ENCODE assay signal across 10 cellular contexts in the genomic region with DNA sequence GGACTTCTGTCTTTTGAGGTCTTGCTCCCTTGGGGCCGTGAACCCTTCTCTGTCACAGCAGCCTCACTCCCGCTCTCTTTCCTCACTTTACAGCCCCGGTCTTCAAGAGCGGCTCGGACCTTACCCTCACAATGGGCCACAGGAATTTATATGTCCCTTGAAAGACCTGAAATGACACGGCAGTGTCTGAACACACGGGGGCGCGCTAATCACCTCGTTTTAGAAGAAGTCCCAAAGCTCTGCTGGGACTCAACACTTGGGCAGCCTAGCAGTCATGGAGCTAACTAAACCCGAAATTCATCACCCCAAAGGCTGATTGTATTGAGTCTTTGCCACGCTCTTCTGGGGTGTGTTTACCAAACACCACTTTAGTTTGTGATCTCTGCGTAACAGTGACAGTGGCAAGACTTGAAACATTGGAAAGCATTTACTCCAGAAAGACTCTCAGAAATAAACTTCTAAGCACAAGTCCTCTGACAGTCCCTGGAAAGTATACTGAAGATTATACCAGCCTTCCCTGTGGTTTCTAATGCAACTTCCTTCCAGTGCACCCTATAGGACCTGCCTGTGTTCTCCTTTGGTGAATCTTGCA. TPM values are rescaled to one million over a fixed set of nuclear protein-coding genes. Genes with fewer than 3 reads are reported as not detected.
DNase-seq lines count a peak whose midpoint lies in the region; ATAC-seq, FAIRE-seq and TF ChIP-seq lines count a peak whose summit lies in the region.
"Had no signal": no experiment of that assay in that cellular context is flagged by ENCODE, and none has a peak within 500 bp of the region (broad histone marks: within the 10 kb centered on the region; RNA-seq: fewer than 3 reads in every experiment).

No MANE protein-coding gene starts in this region.

- dilution Hi-C loops in keratinocyte (cut with MboI; ENCODE audit: extremely low pct_ligation_motif_present, low sequenced_read_pairs): no loop called here

- in situ Hi-C loops in SK-MEL-5 (cut with HindIII; ENCODE audit: low pct_unique_long_range_greater_than_20kb, low sequenced_read_pairs): no loop called here

- no peaks in the 10 kb centered on the region for H3K79me2 ChIP-seq in keratinocyte (ENCODE audit: control insufficient read depth, insufficient read depth, low read length)

- FAIRE-seq in keratinocyte (lab: Jason Lieb, UNC): peak; percentile 53

- peak overlapping the region; percentile 79 for H2AFZ ChIP-seq in keratinocyte (ENCODE audit: control insufficient read depth, low read length)

- H3K4me2 ChIP-seq in keratinocyte (ENCODE audit: control insufficient read depth, extremely low read depth, insufficient read depth, low read depth, low read length): peak overlapping the region; percentile 55

- H3K36me3 ChIP-seq in keratinocyte (ENCODE audit: control insufficient read depth in 2 of 2, extremely low read depth in 1 of 2, insufficient read depth in 2 of 2, low read length in 2 of 2): no peaks in the 10 kb centered on the region

- H4K20me1 ChIP-seq in keratinocyte (ENCODE audit: control insufficient read depth, extremely low read depth, insufficient read depth, low read length): no peaks in the 10 kb centered on the region

- H3K9me3 ChIP-seq in keratinocyte (ENCODE audit: control insufficient read depth, low read depth, low read length): no peaks in the 10 kb centered on the region

- H3K4me3 ChIP-seq in keratinocyte (ENCODE audit: control insufficient read depth in 2 of 3, extremely low read depth in 1 of 3, insufficient read depth in 2 of 3, low read depth in 1 of 3, low read length in 3 of 3): no peak overlapping the region

- H3K9ac ChIP-seq in keratinocyte (ENCODE audit: control insufficient read depth, extremely low read depth, insufficient read depth, low read length): no peak overlapping the region

- no peak overlapping the region for H3K27ac ChIP-seq in keratinocyte (ENCODE audit: control insufficient read depth, insufficient read depth, low read length)

- no peaks in the 10 kb centered on the region for H3K9me1 ChIP-seq in keratinocyte (ENCODE audit: control insufficient read depth, extremely low read depth, insufficient read depth, low read length)

- no peak for ATAC-seq in HG03432 (IDR thresholded peaks at IDR 0.05; ENCODE audit: unreplicated experiment)
- ATAC-seq: effector memory CD8-positive, alpha-beta T cell had no signal

- H3K4me1 ChIP-seq in keratinocyte (ENCODE audit: control insufficient read depth, extremely low read depth, insufficient read depth, low read length): peaks cover 10% of the 10 kb centered on the region

- H3K27me3 ChIP-seq in keratinocyte (ENCODE audit: control insufficient read depth, extremely low read depth, insufficient read depth, low read length): no peaks in the 10 kb centered on the region

- TF ChIP-seq CTCF in keratinocyte (optimal IDR thresholded peaks at IDR 0.05 in 1 of 3, IDR thresholded peaks at IDR 0.05 in 1 of 3, conservative IDR thresholded peaks at IDR 0.05 in 1 of 3; ENCODE audit: extremely low read depth in 1 of 3, insufficient read depth in 2 of 3, low read length in 3 of 3): peak; percentile 73 to 80 (median 76)

- peak; percentile 43 to 44 for DNase-seq in NCI-H2081 (lab: John Stamatoyannopoulos, UW)
- DNase-seq in NCI-H2081 treated with DMSO at 0.1 percent for 48 hours (lab: John Stamatoyannopoulos, UW): no peak
- peak; percentile 22 for DNase-seq in HS-5 (ENCODE audit: low read depth)
- peak; percentile 84 for DNase-seq in SK-MEL-5 (ENCODE audit: low read depth, low spot score)
- peak; percentile 33 for DNase-seq in brain pericyte (ENCODE audit: low read depth, low spot score)
- DNase-seq in keratinocyte (ENCODE audit: low read depth, low spot score): peak; percentile 41
- DNase-seq in stimulated activated CD4-positive, alpha-beta T cell treated with anti-CD3 and anti-CD28 coated beads, Interleukin-1b, Interleukin-23, amount 100 ng/mL, for 48 hours: peak; percentile 60

RNA-seq across cellular contexts. Expression of gene SERPINA11, which starts 29.0 kb away (rescaled TPM):
- total RNA-seq in SK-MEL-5 (2014; rRNA removed; shearing (Covaris generic)): not detected in 2 replicates
- polyA plus RNA-seq in SK-MEL-5 (2015; cell fraction: cytosol; rRNA removed): not detected in 2 replicates
- not detected in 2 replicates for polyA plus RNA-seq in SK-MEL-5 (2015; cell fraction: nucleus; rRNA removed)
- not detected in 3 replicates for polyA plus RNA-seq in keratinocyte
- not detected for polyA plus RNA-seq in keratinocyte (2011; ENCODE audit: low read depth)
- not detected in 2 replicates for polyA plus RNA-seq in keratinocyte (2011; cell fraction: cytosol; rRNA removed)
- not detected in 2 replicates for polyA plus RNA-seq in keratinocyte (2011; cell fraction: nucleus; rRNA removed)
- not detected in 2 replicates for polyA plus RNA-seq in keratinocyte (2012; ENCODE audit: low replicate concordance)
- not detected in 3 replicates for polyA minus RNA-seq in keratinocyte
- polyA minus RNA-seq in keratinocyte (2011; cell fraction: cytosol; rRNA and poly(A)+ RNA removed): not detected
- not detected in 2 replicates for polyA minus RNA-seq in keratinocyte (2011; cell fraction: nucleus; rRNA and poly(A)+ RNA removed)
- total RNA-seq: CD4-positive, CD25-positive, alpha-beta regulatory T cell had no signal
- polyA plus RNA-seq: CD4-positive, CD25-positive, alpha-beta regulatory T cell had no signal

RNA-seq across cellular contexts. Expression of gene SERPINA1, which starts 35.2 kb away (rescaled TPM):
- total RNA-seq in SK-MEL-5 (2014; rRNA removed; shearing (Covaris generic)): 0.92 and 1.7 TPM in 2 replicates
- polyA plus RNA-seq in SK-MEL-5 (2015; cell fraction: cytosol; rRNA removed): 1.2 and 1.4 TPM in 2 replicates
- 0.18 and 2.5 TPM in 2 replicates for polyA plus RNA-seq in SK-MEL-5 (2015; cell fraction: nucleus; rRNA removed)
- polyA plus RNA-seq in keratinocyte: 0.48 to 0.71 TPM (median 0.52 TPM) in 3 replicates
- polyA plus RNA-seq in keratinocyte (2011; ENCODE audit: low read depth): 0.99 TPM
- 0.46 and 0.56 TPM in 2 replicates for polyA plus RNA-seq in keratinocyte (2011; cell fraction: cytosol; rRNA removed)
- polyA plus RNA-seq in keratinocyte (2011; cell fraction: nucleus; rRNA removed): 0.31 and 0.57 TPM in 2 replicates
- 0.38 and 0.96 TPM in 2 replicates for polyA plus RNA-seq in keratinocyte (2012; ENCODE audit: low replicate concordance)
- polyA minus RNA-seq in keratinocyte: 0.69 to 9.1 TPM (median 1.8 TPM) in 3 replicates
- polyA minus RNA-seq in keratinocyte (2011; cell fraction: cytosol; rRNA and poly(A)+ RNA removed): not detected
- not detected in 2 replicates for polyA minus RNA-seq in keratinocyte (2011; cell fraction: nucleus; rRNA and poly(A)+ RNA removed)
- total RNA-seq: CD4-positive, CD25-positive, alpha-beta regulatory T cell had no signal

RNA-seq across cellular contexts. Expression of gene SERPINA9, which starts 52.4 kb away (rescaled TPM):
- total RNA-seq in SK-MEL-5 (2014; rRNA removed; shearing (Covaris generic)): not detected in 2 replicates
- not detected in 2 replicates for polyA plus RNA-seq in SK-MEL-5 (2015; cell fraction: cytosol; rRNA removed)
- not detected in 2 replicates for polyA plus RNA-seq in SK-MEL-5 (2015; cell fraction: nucleus; rRNA removed)
- polyA plus RNA-seq in keratinocyte: 0.05 TPM in 1 of 3 replicates, not detected in the others
- not detected for polyA plus RNA-seq in keratinocyte (2011; ENCODE audit: low read depth)
- polyA plus RNA-seq in keratinocyte (2011; cell fraction: cytosol; rRNA removed): 0.05 TPM in 1 of 2 replicates, not detected in the other
- polyA plus RNA-seq in keratinocyte (2011; cell fraction: nucleus; rRNA removed): 0.08 TPM in 1 of 2 replicates, not detected in the other
- 0.08 and 0.14 TPM in 2 replicates for polyA plus RNA-seq in keratinocyte (2012; ENCODE audit: low replicate concordance)
- polyA minus RNA-seq in keratinocyte: not detected in 3 replicates
- not detected for polyA minus RNA-seq in keratinocyte (2011; cell fraction: cytosol; rRNA and poly(A)+ RNA removed)
- polyA minus RNA-seq in keratinocyte (2011; cell fraction: nucleus; rRNA and poly(A)+ RNA removed): not detected in 2 replicates
- total RNA-seq: CD4-positive, CD25-positive, alpha-beta regulatory T cell had no signal
- polyA plus RNA-seq: CD4-positive, CD25-positive, alpha-beta regulatory T cell had no signal

RNA-seq across cellular contexts. Expression of gene SERPINA2, which starts 57.1 kb away (rescaled TPM):
- total RNA-seq in SK-MEL-5 (2014; rRNA removed; shearing (Covaris generic)): not detected in 2 replicates
- polyA plus RNA-seq in SK-MEL-5 (2015; cell fraction: cytosol; rRNA removed): not detected in 2 replicates
- not detected in 2 replicates for polyA plus RNA-seq in SK-MEL-5 (2015; cell fraction: nucleus; rRNA removed)
- not detected in 3 replicates for polyA plus RNA-seq in keratinocyte
- not detected for polyA plus RNA-seq in keratinocyte (2011; ENCODE audit: low read depth)
- not detected in 2 replicates for polyA plus RNA-seq in keratinocyte (2011; cell fraction: cytosol; rRNA removed)
- not detected in 2 replicates for polyA plus RNA-seq in keratinocyte (2011; cell fraction: nucleus; rRNA removed)
- not detected in 2 replicates for polyA plus RNA-seq in keratinocyte (2012; ENCODE audit: low replicate concordance)
- polyA minus RNA-seq in keratinocyte: not detected in 3 replicates
- not detected for polyA minus RNA-seq in keratinocyte (2011; cell fraction: cytosol; rRNA and poly(A)+ RNA removed)
- polyA minus RNA-seq in keratinocyte (2011; cell fraction: nucleus; rRNA and poly(A)+ RNA removed): not detected in 2 replicates
- total RNA-seq: CD4-positive, CD25-positive, alpha-beta regulatory T cell had no signal
- polyA plus RNA-seq: CD4-positive, CD25-positive, alpha-beta regulatory T cell had no signal
